Comparison of ENCODE assay signal across 1 cellular context in genomic region chr2:240922234-240922981, GRCh38.
TF ChIP-seq lines count a peak whose summit lies in the region.

No MANE protein-coding gene starts in this region.

TF ChIP-seq in HepG2, 621 proteins besides CTCF, POLR2A, EP300 and RAD21:
- TF ChIP-seq ADNP (CRISPR knock-in tag; IDR thresholded peaks at IDR 0.05) (no peak), HNRNPL (IDR thresholded peaks at IDR 0.05; ENCODE audit: low read depth, low read length) (peak; percentile 74; the same call in 1 of the 2 replicates)
- TF ChIP-seq, protein P1, sequence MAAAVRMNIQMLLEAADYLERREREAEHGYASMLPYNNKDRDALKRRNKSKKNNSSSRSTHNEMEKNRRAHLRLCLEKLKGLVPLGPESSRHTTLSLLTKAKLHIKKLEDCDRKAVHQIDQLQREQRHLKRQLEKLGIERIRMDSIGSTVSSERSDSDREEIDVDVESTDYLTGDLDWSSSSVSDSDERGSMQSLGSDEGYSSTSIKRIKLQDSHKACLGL (CRISPR knock-in tag; IDR thresholded peaks at IDR 0.05), result 0 out of 2 replicates have a peak, but pooled peaks have one; percentile 32
